Comparison of ENCODE assay signal across 1 cellular context in the genomic region with DNA sequence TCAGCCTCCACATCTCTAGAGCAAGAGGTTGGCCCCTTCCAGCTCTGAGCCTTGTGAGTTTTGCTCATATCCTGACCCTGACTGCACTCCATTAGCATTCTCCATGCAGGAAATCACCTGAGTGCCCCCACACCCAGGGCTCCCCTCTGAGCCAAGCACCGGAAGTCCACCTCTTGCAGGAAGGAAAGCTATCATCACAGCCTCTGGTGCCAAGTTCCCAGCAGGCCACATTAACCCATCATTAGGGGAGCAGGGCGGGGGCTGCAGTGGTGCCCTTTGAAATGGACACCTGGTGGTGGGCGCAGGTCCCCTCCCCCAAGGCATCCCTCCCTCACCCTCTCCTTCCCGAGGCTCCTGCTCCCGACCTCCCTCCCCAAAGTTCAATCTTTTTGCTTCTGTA.
TF ChIP-seq lines count a peak whose summit lies in the region.

No MANE protein-coding gene starts in this region.

TF ChIP-seq in WTC11, 78 proteins besides CTCF, POLR2A, EP300 and RAD21 (continued from another document and continues in another):
- TF ChIP-seq, protein P1, sequence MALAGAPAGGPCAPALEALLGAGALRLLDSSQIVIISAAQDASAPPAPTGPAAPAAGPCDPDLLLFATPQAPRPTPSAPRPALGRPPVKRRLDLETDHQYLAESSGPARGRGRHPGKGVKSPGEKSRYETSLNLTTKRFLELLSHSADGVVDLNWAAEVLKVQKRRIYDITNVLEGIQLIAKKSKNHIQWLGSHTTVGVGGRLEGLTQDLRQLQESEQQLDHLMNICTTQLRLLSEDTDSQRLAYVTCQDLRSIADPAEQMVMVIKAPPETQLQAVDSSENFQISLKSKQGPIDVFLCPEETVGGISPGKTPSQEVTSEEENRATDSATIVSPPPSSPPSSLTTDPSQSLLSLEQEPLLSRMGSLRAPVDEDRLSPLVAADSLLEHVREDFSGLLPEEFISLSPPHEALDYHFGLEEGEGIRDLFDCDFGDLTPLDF (CRISPR knock-in tag; IDR thresholded peaks at IDR 0.05) = no peak
- TF ChIP-seq, protein P2, sequence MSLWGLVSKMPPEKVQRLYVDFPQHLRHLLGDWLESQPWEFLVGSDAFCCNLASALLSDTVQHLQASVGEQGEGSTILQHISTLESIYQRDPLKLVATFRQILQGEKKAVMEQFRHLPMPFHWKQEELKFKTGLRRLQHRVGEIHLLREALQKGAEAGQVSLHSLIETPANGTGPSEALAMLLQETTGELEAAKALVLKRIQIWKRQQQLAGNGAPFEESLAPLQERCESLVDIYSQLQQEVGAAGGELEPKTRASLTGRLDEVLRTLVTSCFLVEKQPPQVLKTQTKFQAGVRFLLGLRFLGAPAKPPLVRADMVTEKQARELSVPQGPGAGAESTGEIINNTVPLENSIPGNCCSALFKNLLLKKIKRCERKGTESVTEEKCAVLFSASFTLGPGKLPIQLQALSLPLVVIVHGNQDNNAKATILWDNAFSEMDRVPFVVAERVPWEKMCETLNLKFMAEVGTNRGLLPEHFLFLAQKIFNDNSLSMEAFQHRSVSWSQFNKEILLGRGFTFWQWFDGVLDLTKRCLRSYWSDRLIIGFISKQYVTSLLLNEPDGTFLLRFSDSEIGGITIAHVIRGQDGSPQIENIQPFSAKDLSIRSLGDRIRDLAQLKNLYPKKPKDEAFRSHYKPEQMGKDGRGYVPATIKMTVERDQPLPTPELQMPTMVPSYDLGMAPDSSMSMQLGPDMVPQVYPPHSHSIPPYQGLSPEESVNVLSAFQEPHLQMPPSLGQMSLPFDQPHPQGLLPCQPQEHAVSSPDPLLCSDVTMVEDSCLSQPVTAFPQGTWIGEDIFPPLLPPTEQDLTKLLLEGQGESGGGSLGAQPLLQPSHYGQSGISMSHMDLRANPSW (CRISPR knock-in tag; conservative IDR thresholded peaks at IDR 0.05; ENCODE audit: low read depth) = no peak
- TF ChIP-seq TCF7 (CRISPR knock-in tag; IDR thresholded peaks at IDR 0.05; ENCODE audit: low read depth) (no peak), ATF1 (CRISPR knock-in tag; IDR thresholded peaks at IDR 0.05) (no peak), TP53 (CRISPR knock-in tag; IDR thresholded peaks at IDR 0.05) (no peak), ZNF121 (CRISPR knock-in tag; IDR thresholded peaks at IDR 0.05) (no peak), FOXJ3 (CRISPR knock-in tag; IDR thresholded peaks at IDR 0.05; ENCODE audit: borderline replicate concordance) (no peak), ZNF263 (CRISPR knock-in tag; IDR thresholded peaks at IDR 0.05; ENCODE audit: low read depth) (no peak), ZNF317 (CRISPR knock-in tag; IDR thresholded peaks at IDR 0.05; ENCODE audit: borderline replicate concordance, low read depth) (no peak), ZNF423 (CRISPR knock-in tag; IDR thresholded peaks at IDR 0.05) (0 out of 2 replicates have a peak, but pooled peaks have one; percentile 21), ZNF232 (CRISPR knock-in tag; IDR thresholded peaks at IDR 0.05) (no peak), SMAD4 (CRISPR knock-in tag; IDR thresholded peaks at IDR 0.05) (no peak), MXD4 (CRISPR knock-in tag; IDR thresholded peaks at IDR 0.05; ENCODE audit: borderline replicate concordance) (no peak), NR2C2 (CRISPR knock-in tag; IDR thresholded peaks at IDR 0.05) (no peak), ZBTB21 (CRISPR knock-in tag; IDR thresholded peaks at IDR 0.05; ENCODE audit: borderline replicate concordance) (0 out of 2 replicates have a peak, but pooled peaks have one; percentile 48), NFE2L1 (CRISPR knock-in tag; IDR thresholded peaks at IDR 0.05) (no peak), JUN (CRISPR knock-in tag; IDR thresholded peaks at IDR 0.05) (no peak), SP1 (CRISPR knock-in tag; conservative IDR thresholded peaks at IDR 0.05) (peak; percentile 54; the same call in 1 of the 2 replicates), FOXK1 (CRISPR knock-in tag; IDR thresholded peaks at IDR 0.05) (no peak), ZNF396 (CRISPR knock-in tag; IDR thresholded peaks at IDR 0.05; ENCODE audit: borderline replicate concordance) (no peak), HMGA2 (CRISPR knock-in tag; IDR thresholded peaks at IDR 0.05) (no peak), MYBL2 (CRISPR knock-in tag; IDR thresholded peaks at IDR 0.05) (no peak), NFATC4 (CRISPR knock-in tag; IDR thresholded peaks at IDR 0.05) (no peak), NR3C1 (CRISPR knock-in tag; conservative IDR thresholded peaks at IDR 0.05; ENCODE audit: low read depth) (no peak), RELA (CRISPR knock-in tag; IDR thresholded peaks at IDR 0.05; ENCODE audit: borderline replicate concordance) (no peak), ELF4 (CRISPR knock-in tag; IDR thresholded peaks at IDR 0.05; ENCODE audit: low read depth) (no peak), CREM (CRISPR knock-in tag; IDR thresholded peaks at IDR 0.05) (no peak), ETV6 (CRISPR knock-in tag; IDR thresholded peaks at IDR 0.05) (peak; percentile 97)
- TF ChIP-seq, protein P3, sequence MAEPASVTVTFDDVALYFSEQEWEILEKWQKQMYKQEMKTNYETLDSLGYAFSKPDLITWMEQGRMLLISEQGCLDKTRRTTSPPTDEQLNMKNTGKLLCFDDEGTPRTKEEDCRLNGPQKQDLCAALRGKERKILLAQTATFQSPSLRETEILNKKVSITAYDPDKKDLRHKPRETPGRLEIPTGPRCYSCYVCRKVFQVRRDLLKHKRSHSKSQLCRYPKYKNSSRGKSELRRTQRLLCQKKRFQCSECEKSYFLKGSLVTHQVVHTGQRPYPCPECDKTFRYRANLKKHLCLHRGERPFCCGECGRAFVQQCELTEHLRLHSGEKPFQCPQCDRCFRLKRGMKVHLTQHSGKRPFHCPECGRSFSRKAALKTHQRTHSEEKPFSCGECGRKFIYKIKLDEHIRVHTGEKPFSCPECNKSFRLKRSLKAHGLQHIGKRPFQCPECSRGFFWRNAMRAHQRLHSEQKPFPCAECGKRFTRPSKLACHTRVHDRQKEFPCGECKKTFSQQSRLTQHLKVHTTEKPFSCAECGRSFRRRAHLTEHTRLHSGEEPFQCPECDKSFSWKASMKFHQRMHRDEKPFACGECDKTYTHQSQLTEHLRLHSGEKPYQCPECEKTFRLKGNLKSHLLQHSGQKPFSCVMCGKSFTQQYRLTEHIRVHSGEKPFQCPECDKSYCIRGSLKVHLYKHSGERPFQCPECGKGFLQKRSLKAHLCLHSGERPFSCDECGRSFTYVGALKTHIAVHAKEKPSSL (CRISPR knock-in tag; conservative IDR thresholded peaks at IDR 0.05) = no peak
- TF ChIP-seq, protein P4, sequence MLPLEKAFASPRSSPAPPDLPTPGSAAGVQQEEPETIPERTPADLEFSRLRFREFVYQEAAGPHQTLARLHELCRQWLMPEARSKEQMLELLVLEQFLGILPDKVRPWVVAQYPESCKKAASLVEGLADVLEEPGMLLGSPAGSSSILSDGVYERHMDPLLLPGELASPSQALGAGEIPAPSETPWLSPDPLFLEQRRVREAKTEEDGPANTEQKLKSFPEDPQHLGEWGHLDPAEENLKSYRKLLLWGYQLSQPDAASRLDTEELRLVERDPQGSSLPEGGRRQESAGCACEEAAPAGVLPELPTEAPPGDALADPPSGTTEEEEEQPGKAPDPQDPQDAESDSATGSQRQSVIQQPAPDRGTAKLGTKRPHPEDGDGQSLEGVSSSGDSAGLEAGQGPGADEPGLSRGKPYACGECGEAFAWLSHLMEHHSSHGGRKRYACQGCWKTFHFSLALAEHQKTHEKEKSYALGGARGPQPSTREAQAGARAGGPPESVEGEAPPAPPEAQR (CRISPR knock-in tag; IDR thresholded peaks at IDR 0.05) = no peak
- TF ChIP-seq, protein P5, sequence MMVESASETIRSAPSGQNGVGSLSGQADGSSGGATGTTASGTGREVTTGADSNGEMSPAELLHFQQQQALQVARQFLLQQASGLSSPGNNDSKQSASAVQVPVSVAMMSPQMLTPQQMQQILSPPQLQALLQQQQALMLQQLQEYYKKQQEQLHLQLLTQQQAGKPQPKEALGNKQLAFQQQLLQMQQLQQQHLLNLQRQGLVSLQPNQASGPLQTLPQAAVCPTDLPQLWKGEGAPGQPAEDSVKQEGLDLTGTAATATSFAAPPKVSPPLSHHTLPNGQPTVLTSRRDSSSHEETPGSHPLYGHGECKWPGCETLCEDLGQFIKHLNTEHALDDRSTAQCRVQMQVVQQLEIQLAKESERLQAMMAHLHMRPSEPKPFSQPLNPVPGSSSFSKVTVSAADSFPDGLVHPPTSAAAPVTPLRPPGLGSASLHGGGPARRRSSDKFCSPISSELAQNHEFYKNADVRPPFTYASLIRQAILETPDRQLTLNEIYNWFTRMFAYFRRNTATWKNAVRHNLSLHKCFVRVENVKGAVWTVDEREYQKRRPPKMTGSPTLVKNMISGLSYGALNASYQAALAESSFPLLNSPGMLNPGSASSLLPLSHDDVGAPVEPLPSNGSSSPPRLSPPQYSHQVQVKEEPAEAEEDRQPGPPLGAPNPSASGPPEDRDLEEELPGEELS (CRISPR knock-in tag; IDR thresholded peaks at IDR 0.05) = peak; percentile 73; the same call in 1 of the 2 replicates
- TF ChIP-seq, protein P6, sequence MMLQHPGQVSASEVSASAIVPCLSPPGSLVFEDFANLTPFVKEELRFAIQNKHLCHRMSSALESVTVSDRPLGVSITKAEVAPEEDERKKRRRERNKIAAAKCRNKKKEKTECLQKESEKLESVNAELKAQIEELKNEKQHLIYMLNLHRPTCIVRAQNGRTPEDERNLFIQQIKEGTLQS (CRISPR knock-in tag; conservative IDR thresholded peaks at IDR 0.05) = no peak
- TF ChIP-seq, protein P7, sequence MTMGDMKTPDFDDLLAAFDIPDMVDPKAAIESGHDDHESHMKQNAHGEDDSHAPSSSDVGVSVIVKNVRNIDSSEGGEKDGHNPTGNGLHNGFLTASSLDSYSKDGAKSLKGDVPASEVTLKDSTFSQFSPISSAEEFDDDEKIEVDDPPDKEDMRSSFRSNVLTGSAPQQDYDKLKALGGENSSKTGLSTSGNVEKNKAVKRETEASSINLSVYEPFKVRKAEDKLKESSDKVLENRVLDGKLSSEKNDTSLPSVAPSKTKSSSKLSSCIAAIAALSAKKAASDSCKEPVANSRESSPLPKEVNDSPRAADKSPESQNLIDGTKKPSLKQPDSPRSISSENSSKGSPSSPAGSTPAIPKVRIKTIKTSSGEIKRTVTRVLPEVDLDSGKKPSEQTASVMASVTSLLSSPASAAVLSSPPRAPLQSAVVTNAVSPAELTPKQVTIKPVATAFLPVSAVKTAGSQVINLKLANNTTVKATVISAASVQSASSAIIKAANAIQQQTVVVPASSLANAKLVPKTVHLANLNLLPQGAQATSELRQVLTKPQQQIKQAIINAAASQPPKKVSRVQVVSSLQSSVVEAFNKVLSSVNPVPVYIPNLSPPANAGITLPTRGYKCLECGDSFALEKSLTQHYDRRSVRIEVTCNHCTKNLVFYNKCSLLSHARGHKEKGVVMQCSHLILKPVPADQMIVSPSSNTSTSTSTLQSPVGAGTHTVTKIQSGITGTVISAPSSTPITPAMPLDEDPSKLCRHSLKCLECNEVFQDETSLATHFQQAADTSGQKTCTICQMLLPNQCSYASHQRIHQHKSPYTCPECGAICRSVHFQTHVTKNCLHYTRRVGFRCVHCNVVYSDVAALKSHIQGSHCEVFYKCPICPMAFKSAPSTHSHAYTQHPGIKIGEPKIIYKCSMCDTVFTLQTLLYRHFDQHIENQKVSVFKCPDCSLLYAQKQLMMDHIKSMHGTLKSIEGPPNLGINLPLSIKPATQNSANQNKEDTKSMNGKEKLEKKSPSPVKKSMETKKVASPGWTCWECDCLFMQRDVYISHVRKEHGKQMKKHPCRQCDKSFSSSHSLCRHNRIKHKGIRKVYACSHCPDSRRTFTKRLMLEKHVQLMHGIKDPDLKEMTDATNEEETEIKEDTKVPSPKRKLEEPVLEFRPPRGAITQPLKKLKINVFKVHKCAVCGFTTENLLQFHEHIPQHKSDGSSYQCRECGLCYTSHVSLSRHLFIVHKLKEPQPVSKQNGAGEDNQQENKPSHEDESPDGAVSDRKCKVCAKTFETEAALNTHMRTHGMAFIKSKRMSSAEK (CRISPR knock-in tag; IDR thresholded peaks at IDR 0.05; ENCODE audit: borderline replicate concordance) = no peak
- TF ChIP-seq, protein P8, sequence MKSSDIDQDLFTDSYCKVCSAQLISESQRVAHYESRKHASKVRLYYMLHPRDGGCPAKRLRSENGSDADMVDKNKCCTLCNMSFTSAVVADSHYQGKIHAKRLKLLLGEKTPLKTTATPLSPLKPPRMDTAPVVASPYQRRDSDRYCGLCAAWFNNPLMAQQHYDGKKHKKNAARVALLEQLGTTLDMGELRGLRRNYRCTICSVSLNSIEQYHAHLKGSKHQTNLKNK (CRISPR knock-in tag; IDR thresholded peaks at IDR 0.05) = no peak
- TF ChIP-seq, protein P9, sequence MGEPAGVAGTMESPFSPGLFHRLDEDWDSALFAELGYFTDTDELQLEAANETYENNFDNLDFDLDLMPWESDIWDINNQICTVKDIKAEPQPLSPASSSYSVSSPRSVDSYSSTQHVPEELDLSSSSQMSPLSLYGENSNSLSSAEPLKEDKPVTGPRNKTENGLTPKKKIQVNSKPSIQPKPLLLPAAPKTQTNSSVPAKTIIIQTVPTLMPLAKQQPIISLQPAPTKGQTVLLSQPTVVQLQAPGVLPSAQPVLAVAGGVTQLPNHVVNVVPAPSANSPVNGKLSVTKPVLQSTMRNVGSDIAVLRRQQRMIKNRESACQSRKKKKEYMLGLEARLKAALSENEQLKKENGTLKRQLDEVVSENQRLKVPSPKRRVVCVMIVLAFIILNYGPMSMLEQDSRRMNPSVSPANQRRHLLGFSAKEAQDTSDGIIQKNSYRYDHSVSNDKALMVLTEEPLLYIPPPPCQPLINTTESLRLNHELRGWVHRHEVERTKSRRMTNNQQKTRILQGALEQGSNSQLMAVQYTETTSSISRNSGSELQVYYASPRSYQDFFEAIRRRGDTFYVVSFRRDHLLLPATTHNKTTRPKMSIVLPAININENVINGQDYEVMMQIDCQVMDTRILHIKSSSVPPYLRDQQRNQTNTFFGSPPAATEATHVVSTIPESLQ (CRISPR knock-in tag; IDR thresholded peaks at IDR 0.05) = no peak
- TF ChIP-seq, protein P10, sequence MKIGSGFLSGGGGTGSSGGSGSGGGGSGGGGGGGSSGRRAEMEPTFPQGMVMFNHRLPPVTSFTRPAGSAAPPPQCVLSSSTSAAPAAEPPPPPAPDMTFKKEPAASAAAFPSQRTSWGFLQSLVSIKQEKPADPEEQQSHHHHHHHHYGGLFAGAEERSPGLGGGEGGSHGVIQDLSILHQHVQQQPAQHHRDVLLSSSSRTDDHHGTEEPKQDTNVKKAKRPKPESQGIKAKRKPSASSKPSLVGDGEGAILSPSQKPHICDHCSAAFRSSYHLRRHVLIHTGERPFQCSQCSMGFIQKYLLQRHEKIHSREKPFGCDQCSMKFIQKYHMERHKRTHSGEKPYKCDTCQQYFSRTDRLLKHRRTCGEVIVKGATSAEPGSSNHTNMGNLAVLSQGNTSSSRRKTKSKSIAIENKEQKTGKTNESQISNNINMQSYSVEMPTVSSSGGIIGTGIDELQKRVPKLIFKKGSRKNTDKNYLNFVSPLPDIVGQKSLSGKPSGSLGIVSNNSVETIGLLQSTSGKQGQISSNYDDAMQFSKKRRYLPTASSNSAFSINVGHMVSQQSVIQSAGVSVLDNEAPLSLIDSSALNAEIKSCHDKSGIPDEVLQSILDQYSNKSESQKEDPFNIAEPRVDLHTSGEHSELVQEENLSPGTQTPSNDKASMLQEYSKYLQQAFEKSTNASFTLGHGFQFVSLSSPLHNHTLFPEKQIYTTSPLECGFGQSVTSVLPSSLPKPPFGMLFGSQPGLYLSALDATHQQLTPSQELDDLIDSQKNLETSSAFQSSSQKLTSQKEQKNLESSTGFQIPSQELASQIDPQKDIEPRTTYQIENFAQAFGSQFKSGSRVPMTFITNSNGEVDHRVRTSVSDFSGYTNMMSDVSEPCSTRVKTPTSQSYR (CRISPR knock-in tag; IDR thresholded peaks at IDR 0.05) = peak; percentile 88; the same call in 1 of the 2 replicates
